Comparison of ENCODE assay signal across 8 cellular contexts in genomic region chr17:76737676-76738467, GRCh38. TPM values are rescaled to one million over a fixed set of nuclear protein-coding genes. Genes with fewer than 3 reads are reported as not detected.
DNase-seq lines count a peak whose midpoint lies in the region; FAIRE-seq lines count a peak whose summit lies in the region.

MFSD11 (plus strand) TSS chr17:76738119; CDS start chr17:76738353, 234 bp downstream.

- CTCF ChIA-PET in activated naive CD4-positive, alpha-beta T cell treated with anti-CD3 and anti-CD28 coated beads for 36 hours (lab: Charles Lee) = interaction anchor here (0.6 to 0.9 kb wide), 2 partner anchors 22 to 180 kb away, joined by 3 to 4 read pairs; no protein-coding TSS in a partner anchor

- peak within 1 kb of the TSS; percentile 79 for H2AFZ ChIP-seq in neuron (ENCODE audit: low read depth, low read length)

- H3K4me3 ChIP-seq in HAP-1 = peak within 1 kb of the TSS; percentile 100
- H3K4me3 ChIP-seq in MG63 = peak within 1 kb of the TSS; percentile 97
- H3K4me3 ChIP-seq in SK-N-MC = peak within 1 kb of the TSS; percentile 92
- H3K4me3 ChIP-seq in neuron (ENCODE audit: low read length) = peak within 1 kb of the TSS; percentile 69

- H3K36me3 Mint-ChIP-seq in activated naive CD4-positive, alpha-beta T cell treated with anti-CD3 and anti-CD28 coated beads for 36 hours (ENCODE audit: low read depth) = peaks cover 47% of the 10 kb centered on the region

- H3K9me3 ChIP-seq in HAP-1 = no peaks in the 10 kb centered on the region
- no peaks in the 10 kb centered on the region for H3K9me3 ChIP-seq in MG63
- H3K9me3 ChIP-seq in SK-N-MC (ENCODE audit: low read depth, low read length) = no peaks in the 10 kb centered on the region
- H3K9me3 ChIP-seq in neuron (ENCODE audit: low read length) = no peaks in the 10 kb centered on the region

- peak within 1 kb of the TSS; percentile 98 for H3K9ac ChIP-seq in SK-N-MC (ENCODE audit: insufficient read length)

- H3K27me3 ChIP-seq in HAP-1 (ENCODE audit: low read depth) (no peaks in the 10 kb centered on the region), MG63 (no peaks in the 10 kb centered on the region), neuron (ENCODE audit: insufficient read depth, low read length) (no peaks in the 10 kb centered on the region)

- intact Hi-C loops in activated naive CD4-positive, alpha-beta T cell treated with anti-CD3 and anti-CD28 coated beads for 36 hours (cut with micrococcal nuclease) = loop anchor here (1.0 to 5.0 kb wide), 10 partner anchors 12 to 714 kb away; partner anchors contain the start of genes JMJD6, METTL23, SEC14L1 and UBALD2

- no peaks in the 10 kb centered on the region for H3K9me3 Mint-ChIP-seq in activated naive CD4-positive, alpha-beta T cell treated with anti-CD3 and anti-CD28 coated beads for 36 hours

- H3K4me1 Mint-ChIP-seq in activated naive CD4-positive, alpha-beta T cell treated with anti-CD3 and anti-CD28 coated beads for 36 hours (ENCODE audit: low read depth) = peaks cover 38% of the 10 kb centered on the region

- H3K27ac Mint-ChIP-seq in activated naive CD4-positive, alpha-beta T cell treated with anti-CD3 and anti-CD28 coated beads for 36 hours = peak within 1 kb of the TSS; percentile 98

- H3K4me1 ChIP-seq in HAP-1 = peaks cover 25% of the 10 kb centered on the region
- H3K4me1 ChIP-seq in neuron (ENCODE audit: insufficient read depth, low read length) = peaks cover 39% of the 10 kb centered on the region

- no peaks in the 10 kb centered on the region for H3K27me3 Mint-ChIP-seq in activated naive CD4-positive, alpha-beta T cell treated with anti-CD3 and anti-CD28 coated beads for 36 hours (ENCODE audit: low read depth)

- in situ Hi-C loops in HAP-1 (cut with MboI; ENCODE audit: low sequenced_read_pairs) = no loop called here

- DNase-seq in GDM1 (lab: John Stamatoyannopoulos, UW) = peak; percentile 93
- peak; percentile 90 to 94 for DNase-seq in HAP-1 (ENCODE audit: low spot score in 2 of 2)
- peak; percentile 96 for DNase-seq in MG63
- no peak for DNase-seq in SK-N-MC (ENCODE audit: low read depth, low spot score)
- peak; percentile 92 for DNase-seq in activated naive CD4-positive, alpha-beta T cell treated with anti-CD3 and anti-CD28 coated beads for 36 hours
- peak; percentile 91 to 94 for DNase-seq in frontal cortex (ENCODE audit: low spot score in 2 of 2)
- DNase-seq in stromal cell of bone marrow (ENCODE audit: low read depth) = peak; percentile 82

- H3K27ac ChIP-seq in SK-N-MC = peak within 1 kb of the TSS; percentile 97

- FAIRE-seq in frontal cortex (lab: Jason Lieb, UNC) = no peak

- H3K36me3 ChIP-seq in HAP-1 (replicated peaks) = peaks cover 49% of the 10 kb centered on the region
- peaks cover 46% of the 10 kb centered on the region for H3K36me3 ChIP-seq in MG63
- H3K36me3 ChIP-seq in SK-N-MC (ENCODE audit: insufficient read depth, low read length) = peaks cover 49% of the 10 kb centered on the region
- peaks cover 39% of the 10 kb centered on the region for H3K36me3 ChIP-seq in neuron (ENCODE audit: insufficient read depth, low read length)

- H3K4me3 Mint-ChIP-seq in activated naive CD4-positive, alpha-beta T cell treated with anti-CD3 and anti-CD28 coated beads for 36 hours = peak within 1 kb of the TSS; percentile 94

RNA-seq across cellular contexts. Expression of gene MFSD11, which starts in this region (rescaled TPM):
- total RNA-seq in MG63 (2014; rRNA removed; shearing (Covaris generic); ENCODE audit: low replicate concordance) = 23.8 and 24.9 TPM in 2 replicates
- total RNA-seq in activated naive CD4-positive, alpha-beta T cell treated with anti-CD3 and anti-CD28 coated beads for 36 hours = 10 to 100 TPM; 15.0 to 15.8 TPM
- total RNA-seq in frontal cortex = 73.0 TPM
